Comparison of ENCODE assay signal across 27 cellular contexts in genomic region chr14:53932966-53933365, GRCh38.
"Had no signal": no experiment of that assay in that cellular context is flagged by ENCODE, and none has a peak within 500 bp of the region (broad histone marks: within the 10 kb centered on the region; RNA-seq: fewer than 3 reads in every experiment).

No MANE protein-coding gene starts in this region.

- H3K9ac ChIP-seq: neural progenitor cell had no signal

- H3K27me3 ChIP-seq: neural progenitor cell, pancreas, right lobe of liver, stomach, thyroid gland, tibial nerve, upper lobe of left lung, uterus had no signal

- H3K9me3 ChIP-seq: pancreas, prostate gland, right lobe of liver, spleen, stomach, thoracic aorta, thyroid gland, tibial nerve, upper lobe of left lung, uterus had no signal

- H3K36me3 Mint-ChIP-seq: naive thymus-derived CD4-positive, alpha-beta T cell; natural killer cell; neural progenitor cell; stimulated activated naive B cell treated with anti-CD40 and anti-IgM and Interleukin-4, amounts not matched to agents 10 μg/mL and 1 μg/mL and 100 μg/mL, for 72 hours had no signal

- H3K4me3 Mint-ChIP-seq: naive thymus-derived CD4-positive, alpha-beta T cell; natural killer cell; nephron; neural progenitor cell; stimulated activated naive B cell treated with anti-CD40 and anti-IgM and Interleukin-4, amounts not matched to agents 10 μg/mL and 1 μg/mL and 100 μg/mL, for 72 hours; stimulated activated naive CD8-positive, alpha-beta T cell treated with anti-CD3 and anti-CD28 coated beads, Interleukin-15, Interleukin-2, amounts not matched to agents 100 ng/mL and 50 ng/mL, for 24 hours had no signal

- H3K4me1 Mint-ChIP-seq: naive thymus-derived CD4-positive, alpha-beta T cell; natural killer cell; nephron; stimulated activated naive B cell treated with anti-CD40 and anti-IgM and Interleukin-4, amounts not matched to agents 10 μg/mL and 1 μg/mL and 100 μg/mL, for 72 hours had no signal

- H3K4me2 ChIP-seq: neural progenitor cell, smooth muscle cell had no signal

- H3K4me3 ChIP-seq: neural progenitor cell, pancreas, prostate gland, right lobe of liver, skin epidermis, smooth muscle cell, spleen, stomach, thoracic aorta, thyroid gland, tibial nerve, upper lobe of left lung, uterus had no signal

- H3K9me3 Mint-ChIP-seq: nephron; neural progenitor cell; stimulated activated naive B cell treated with anti-CD40 and anti-IgM and Interleukin-4, amounts not matched to agents 10 μg/mL and 1 μg/mL and 100 μg/mL, for 72 hours had no signal

- H3K27ac ChIP-seq: neural progenitor cell, pancreas, prostate gland, right lobe of liver, skin epidermis, spleen, stomach, thoracic aorta, thyroid gland, tibial nerve, upper lobe of left lung, uterus had no signal

- FAIRE-seq: pancreas had no signal

- ATAC-seq: naive thymus-derived CD4-positive, alpha-beta T cell; natural killer cell; pancreas; right cardiac atrium; right lobe of liver; stimulated activated naive B cell treated with anti-CD40 and anti-IgM and Interleukin-4, amounts not matched to agents 10 μg/mL and 1 μg/mL and 100 μg/mL, for 72 hours had no signal

- H2AFZ ChIP-seq: neural progenitor cell had no signal

- H3K36me3 ChIP-seq: neural progenitor cell, pancreas, prostate gland, right lobe of liver, spleen, stomach, thoracic aorta, thyroid gland, tibial nerve, upper lobe of left lung, uterus had no signal

- DNase-seq: naive thymus-derived CD4-positive, alpha-beta T cell; natural killer cell; occipital lobe; pancreas; right cardiac atrium; right lobe of liver; spleen; stimulated activated CD4-positive, alpha-beta T cell treated with anti-CD3 and anti-CD28 coated beads, Interleukin-12 subunit alpha, Interleukin-12 subunit beta, amount 100 ng/mL, for 4 hours; stimulated activated CD4-positive, alpha-beta T cell treated with anti-CD3 and anti-CD28 coated beads, Interleukin-1b, Interleukin-23, amount 100 ng/mL, for 48 hours; stimulated activated CD4-positive, alpha-beta T cell treated with anti-CD3 and anti-CD28 coated beads, Interleukin-4, amount 100 ng/mL, for 1 hour; stimulated activated CD4-positive, alpha-beta T cell treated with anti-CD3 and anti-CD28 coated beads, Interleukin-4, amount 100 ng/mL, for 4 hours; stimulated activated CD8-positive, alpha-beta memory T cell treated with anti-CD3 and anti-CD28 coated beads, Interleukin-4, amount 100 ng/mL, for 48 hours; stimulated activated naive B cell treated with anti-CD40 and anti-IgM and Interleukin-4, amounts not matched to agents 10 μg/mL and 1 μg/mL and 100 μg/mL, for 72 hours; stimulated activated naive CD4-positive, alpha-beta T cell treated with Interleukin-2 at 50 U/mL for 16 hours; stomach; thyroid gland; trophoblast cell; upper lobe of left lung; uterus had no signal

- H3K4me1 ChIP-seq: neural progenitor cell, pancreas, prostate gland, right lobe of liver, spleen, stomach, thyroid gland, tibial nerve, upper lobe of left lung, uterus had no signal

- H3K27ac Mint-ChIP-seq: naive thymus-derived CD4-positive, alpha-beta T cell; natural killer cell; nephron; neural progenitor cell; stimulated activated naive B cell treated with anti-CD40 and anti-IgM and Interleukin-4, amounts not matched to agents 10 μg/mL and 1 μg/mL and 100 μg/mL, for 72 hours; stimulated activated naive CD8-positive, alpha-beta T cell treated with anti-CD3 and anti-CD28 coated beads, Interleukin-15, Interleukin-2, amounts not matched to agents 100 ng/mL and 50 ng/mL, for 24 hours had no signal
